ENCODE assay signal across 19 cellular contexts in the genomic region with DNA sequence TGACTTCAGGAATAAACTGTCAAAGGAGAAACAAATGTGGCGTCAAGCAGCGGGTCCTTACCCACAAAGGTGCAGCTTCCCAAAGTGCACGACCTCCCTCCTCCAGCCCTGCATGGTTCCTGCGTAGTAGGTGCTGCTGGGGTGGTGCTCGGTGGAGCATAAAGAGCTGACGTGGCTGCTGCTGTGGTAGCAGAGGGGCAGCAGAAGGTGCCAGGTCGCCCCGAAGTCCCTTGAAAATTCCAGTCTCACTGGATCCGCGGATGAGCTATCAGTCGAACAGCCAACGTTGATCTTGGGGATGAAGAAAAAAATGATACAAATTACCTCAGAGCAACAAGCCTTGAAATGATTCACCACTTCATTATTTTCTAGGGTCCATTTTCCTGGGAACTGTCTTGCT.
DNase-seq lines count a peak whose midpoint lies in the region; ATAC-seq and TF ChIP-seq lines count a peak whose summit lies in the region.
"Had no signal": no experiment of that assay in that cellular context is flagged by ENCODE, and none has a peak within 500 bp of the region (broad histone marks: within the 10 kb centered on the region; RNA-seq: fewer than 3 reads in every experiment).

No MANE protein-coding gene starts in this region.

- H3K36me3 ChIP-seq in IMR-90 (ENCODE audit: control insufficient read depth, insufficient read depth, low read length), result peaks cover 4% of the 10 kb centered on the region
- no peaks in the 10 kb centered on the region for H3K36me3 ChIP-seq in neuronal stem cell (replicated peaks in 1 of 2; ENCODE audit: control insufficient read depth in 2 of 2, insufficient read depth in 2 of 2, low read length in 2 of 2)
- H3K36me3 ChIP-seq in A673 (ENCODE audit: insufficient read depth, low read length, poor library complexity, severe bottlenecking), result no peaks in the 10 kb centered on the region
- no peaks in the 10 kb centered on the region for H3K36me3 ChIP-seq in CD8-positive, alpha-beta memory T cell (ENCODE audit: insufficient read depth, low read length)
- H3K36me3 ChIP-seq: BLaER1 treated with 17β-estradiol and CSF1 and Interleukin-3, amounts not matched to agents 10 nM and 100 nM had no signal

- BruUV-seq in IMR-90 (replicated peaks; lab: Mats Ljungman, UMichigan) (no TSS peak), A673 (replicated peaks; lab: Mats Ljungman, UMichigan) (no TSS peak)

- H3K27me3 ChIP-seq in IMR-90 (ENCODE audit: control insufficient read depth, insufficient read depth, low read length), result no peaks in the 10 kb centered on the region
- H3K27me3 ChIP-seq in neuronal stem cell (ENCODE audit: control insufficient read depth in 3 of 3, insufficient read depth in 3 of 3, low read depth in 1 of 3, low read length in 3 of 3), result no peaks in the 10 kb centered on the region
- peaks cover 64% of the 10 kb centered on the region for H3K27me3 ChIP-seq in A673 (replicated peaks; ENCODE audit: insufficient read depth, low read depth, low read length, poor library complexity)
- H3K27me3 ChIP-seq in CD8-positive, alpha-beta memory T cell (ENCODE audit: insufficient read depth, low read length, poor library complexity, severe bottlenecking), result no peaks in the 10 kb centered on the region
- H3K27me3 ChIP-seq: BLaER1 treated with 17β-estradiol and CSF1 and Interleukin-3, amounts not matched to agents 10 nM and 100 nM had no signal

- H3K56ac ChIP-seq in IMR-90 (ENCODE audit: extremely low read depth, insufficient read depth, low read length), result no peak overlapping the region

- H3K27ac Mint-ChIP-seq in activated naive CD8-positive, alpha-beta T cell treated with anti-CD3 and anti-CD28 coated beads for 36 hours, result peak overlapping the region; percentile 62
- no peak overlapping the region for H3K27ac Mint-ChIP-seq in activated naive CD8-positive, alpha-beta T cell treated with anti-CD3 and anti-CD28 coated beads, Interleukin-2, amount 50 U/mL, for 24 hours
- H3K27ac Mint-ChIP-seq in CD8-positive, alpha-beta memory T cell, result no peak overlapping the region
- H3K27ac Mint-ChIP-seq: B cell; CD8-positive, alpha-beta T cell; GM23338 had no signal

- H2BK20ac ChIP-seq in IMR-90 (ENCODE audit: low read depth, low read length), result no peak overlapping the region

- POLR2A ChIA-PET in IMR-90 (lab: Charles Lee; ENCODE audit: unreplicated experiment), result no interaction called here
- POLR2A ChIA-PET in A673 (lab: Charles Lee; ENCODE audit: low non-redundant PET), result no interaction called here
- POLR2A ChIA-PET in CD8-positive, alpha-beta memory T cell (lab: Charles Lee), result no interaction called here

- H3K18ac ChIP-seq in IMR-90 (ENCODE audit: low read depth, low read length) (no peak overlapping the region), neuronal stem cell (ENCODE audit: low read length) (peak overlapping the region; percentile 59)

- no peak overlapping the region for H3K9ac ChIP-seq in IMR-90 (ENCODE audit: low read depth, low read length)
- H3K9ac ChIP-seq in neuronal stem cell (ENCODE audit: low read depth, low read length, poor library complexity), result no peak overlapping the region
- H3K9ac ChIP-seq: BLaER1 treated with 17β-estradiol and CSF1 and Interleukin-3, amounts not matched to agents 10 nM and 100 nM had no signal

- H3K27me3 Mint-ChIP-seq in activated naive CD8-positive, alpha-beta T cell treated with anti-CD3 and anti-CD28 coated beads for 36 hours, result peaks cover 26% of the 10 kb centered on the region
- H3K27me3 Mint-ChIP-seq in activated naive CD8-positive, alpha-beta T cell treated with anti-CD3 and anti-CD28 coated beads, Interleukin-2, amount 50 U/mL, for 24 hours, result peaks cover 15% of the 10 kb centered on the region
- peaks cover 8 to 33% of the 10 kb centered on the region in 2 donors for H3K27me3 Mint-ChIP-seq in CD8-positive, alpha-beta memory T cell

- H3K14ac ChIP-seq in IMR-90 (replicated peaks; ENCODE audit: low read depth, low read length) (no peak overlapping the region), neuronal stem cell (ENCODE audit: low read length) (peak overlapping the region; percentile 99)

- H3K79me1 ChIP-seq in IMR-90 (ENCODE audit: low read depth in 1 of 2, low read length in 2 of 2), result no peaks in the 10 kb centered on the region
- H3K79me1 ChIP-seq in neuronal stem cell (ENCODE audit: low read depth, low read length), result no peaks in the 10 kb centered on the region

- H3K36me3 Mint-ChIP-seq in activated naive CD8-positive, alpha-beta T cell treated with anti-CD3 and anti-CD28 coated beads for 36 hours, result no peaks in the 10 kb centered on the region
- H3K36me3 Mint-ChIP-seq in activated naive CD8-positive, alpha-beta T cell treated with anti-CD3 and anti-CD28 coated beads, Interleukin-2, amount 50 U/mL, for 24 hours (ENCODE audit: low read depth), result no peaks in the 10 kb centered on the region
- no peaks in the 10 kb centered on the region for H3K36me3 Mint-ChIP-seq in CD8-positive, alpha-beta memory T cell
- H3K36me3 Mint-ChIP-seq: CD8-positive, alpha-beta T cell had no signal

- no peak overlapping the region for H2AK9ac ChIP-seq in IMR-90 (replicated peaks; ENCODE audit: low read depth, low read length, poor library complexity)

- CTCF ChIA-PET in IMR-90 (lab: Yijun Ruan, JAX) (no interaction called here), A673 (lab: Charles Lee) (no interaction called here)
- CTCF ChIA-PET in CD8-positive, alpha-beta memory T cell (lab: Charles Lee), result no interaction called here

- no peak for TF ChIP-seq CTCF in IMR-90 (conservative IDR thresholded peaks at IDR 0.05; ENCODE audit: low read depth, low read length)
- no peak for TF ChIP-seq CTCF in A673 (conservative IDR thresholded peaks at IDR 0.05; ENCODE audit: low read depth, low read length)

- no peaks in the 10 kb centered on the region for H3K9me3 Mint-ChIP-seq in activated naive CD8-positive, alpha-beta T cell treated with anti-CD3 and anti-CD28 coated beads for 36 hours
- H3K9me3 Mint-ChIP-seq in activated naive CD8-positive, alpha-beta T cell treated with anti-CD3 and anti-CD28 coated beads, Interleukin-2, amount 50 U/mL, for 24 hours, result no peaks in the 10 kb centered on the region
- H3K9me3 Mint-ChIP-seq in CD8-positive, alpha-beta memory T cell, result no peaks in the 10 kb centered on the region
- H3K9me3 Mint-ChIP-seq: CD8-positive, alpha-beta T cell; GM23338 had no signal

- H3K9me3 ChIP-seq in IMR-90 (ENCODE audit: control insufficient read depth, insufficient read depth, low read length) (no peaks in the 10 kb centered on the region), neuronal stem cell (replicated peaks in 1 of 2; ENCODE audit: control insufficient read depth in 2 of 2, insufficient read depth in 1 of 2, low read depth in 1 of 2, low read length in 2 of 2) (no peaks in the 10 kb centered on the region), A673 (ENCODE audit: low read depth, low read length, poor library complexity, severe bottlenecking) (no peaks in the 10 kb centered on the region)
- no peaks in the 10 kb centered on the region for H3K9me3 ChIP-seq in CD8-positive, alpha-beta memory T cell (ENCODE audit: low read length)
- H3K9me3 ChIP-seq: A549; BLaER1 treated with 17β-estradiol and CSF1 and Interleukin-3, amounts not matched to agents 10 nM and 100 nM had no signal

- in situ Hi-C loops in IMR-90 (cut with MboI; ENCODE audit: low sequenced_read_pairs), result no loop called here

- no peak overlapping the region for H4K5ac ChIP-seq in IMR-90 (ENCODE audit: low read depth, low read length)

- no peaks in the 10 kb centered on the region for H3K4me1 Mint-ChIP-seq in activated naive CD8-positive, alpha-beta T cell treated with anti-CD3 and anti-CD28 coated beads for 36 hours
- H3K4me1 Mint-ChIP-seq in activated naive CD8-positive, alpha-beta T cell treated with anti-CD3 and anti-CD28 coated beads, Interleukin-2, amount 50 U/mL, for 24 hours, result no peaks in the 10 kb centered on the region
- H3K4me1 Mint-ChIP-seq in CD8-positive, alpha-beta memory T cell, result no peaks in the 10 kb centered on the region
- H3K4me1 Mint-ChIP-seq: B cell, GM23338 had no signal

- peaks cover 2% of the 10 kb centered on the region; the same call in 1 of the 2 replicates for H3K4me1 ChIP-seq in IMR-90 (ENCODE audit: control insufficient read depth, insufficient read depth, low read length)
- no peaks in the 10 kb centered on the region for H3K4me1 ChIP-seq in neuronal stem cell (ENCODE audit: control insufficient read depth in 2 of 2, insufficient read depth in 1 of 2, low read depth in 1 of 2, low read length in 2 of 2)
- H3K4me1 ChIP-seq in A673 (ENCODE audit: insufficient read depth, low read length, poor library complexity, severe bottlenecking), result no peaks in the 10 kb centered on the region
- H3K4me1 ChIP-seq in CD8-positive, alpha-beta memory T cell (ENCODE audit: insufficient read depth, low read length), result no peaks in the 10 kb centered on the region
- H3K4me1 ChIP-seq: A549; BLaER1 treated with 17β-estradiol and CSF1 and Interleukin-3, amounts not matched to agents 10 nM and 100 nM had no signal

- no peak overlapping the region for H3K4ac ChIP-seq in IMR-90 (ENCODE audit: low read depth, low read length)
- no peak overlapping the region for H3K4ac ChIP-seq in neuronal stem cell (ENCODE audit: low read length)

- no peaks in the 10 kb centered on the region for H4K20me1 ChIP-seq in IMR-90 (ENCODE audit: insufficient read depth, low read length)
- H4K20me1 ChIP-seq: BLaER1 treated with 17β-estradiol and CSF1 and Interleukin-3, amounts not matched to agents 10 nM and 100 nM had no signal

- H2AK5ac ChIP-seq in IMR-90 (ENCODE audit: low read depth, low read length) (no peak overlapping the region), neuronal stem cell (ENCODE audit: low read depth, low read length) (no peak overlapping the region)

- peak overlapping the region; percentile 30 for H2BK12ac ChIP-seq in neuronal stem cell (ENCODE audit: low read length)

- H3K4me3 ChIP-seq in IMR-90 (ENCODE audit: insufficient read depth, low read depth, low read length), result no peak overlapping the region
- H3K4me3 ChIP-seq in neuronal stem cell (ENCODE audit: low read length in 2 of 2), result no peak overlapping the region
- no peak overlapping the region for H3K4me3 ChIP-seq in A673 (ENCODE audit: low read depth, low read length, poor library complexity, severe bottlenecking)
- H3K4me3 ChIP-seq in CD8-positive, alpha-beta memory T cell (ENCODE audit: low read length), result no peak overlapping the region
- H3K4me3 ChIP-seq: A549; BLaER1 treated with 17β-estradiol and CSF1 and Interleukin-3, amounts not matched to agents 10 nM and 100 nM; GM23338 had no signal

- no peak for DNase-seq in activated naive CD8-positive, alpha-beta T cell treated with anti-CD3 and anti-CD28 coated beads for 36 hours
- no peak for DNase-seq in activated naive CD8-positive, alpha-beta T cell treated with anti-CD3 and anti-CD28 coated beads, Interleukin-2, amount 50 U/mL, for 24 hours
- DNase-seq in IMR-90 (peak; percentile 25), kidney glomerular epithelial cell (lab: John Stamatoyannopoulos, UW) (peak; percentile 7), neuronal stem cell (ENCODE audit: low spot score) (no peak), A673 (ENCODE audit: low spot score) (no peak)
- no peak for DNase-seq in CD8-positive, alpha-beta memory T cell
- DNase-seq: CD8-positive, alpha-beta T cell; COR-L47; DMS 273 treated with DMSO at 0.1 percent for 48 hours; DMS53; DND-41; HCEC 1CT had no signal

- H3K4me2 ChIP-seq in IMR-90 (ENCODE audit: low read depth, low read length) (no peak overlapping the region), neuronal stem cell (ENCODE audit: insufficient read depth, low read length, poor library complexity, severe bottlenecking) (no peak overlapping the region)
- H3K4me2 ChIP-seq: A549; BLaER1 treated with 17β-estradiol and CSF1 and Interleukin-3, amounts not matched to agents 10 nM and 100 nM; GM23338 had no signal

- H2BK120ac ChIP-seq in IMR-90 (ENCODE audit: low read depth, low read length) (no peak overlapping the region), neuronal stem cell (ENCODE audit: low read depth, low read length) (no peak overlapping the region)

- no peak overlapping the region for H2AFZ ChIP-seq in IMR-90 (replicated peaks; ENCODE audit: low read length, poor library complexity)
- no peak overlapping the region for H2AFZ ChIP-seq in neuronal stem cell (ENCODE audit: low read length)
- H2AFZ ChIP-seq: GM23338 had no signal

- H2BK15ac ChIP-seq in IMR-90 (ENCODE audit: low read depth, low read length) (no peak overlapping the region), neuronal stem cell (ENCODE audit: low read length) (no peak overlapping the region)

- ATAC-seq in activated naive CD8-positive, alpha-beta T cell treated with anti-CD3 and anti-CD28 coated beads, Interleukin-2, amount 50 U/mL, for 24 hours, result no peak
- ATAC-seq in IMR-90 (ENCODE audit: low read depth) (no peak), HG02759 (IDR thresholded peaks at IDR 0.05; ENCODE audit: unreplicated experiment) (no peak)
- ATAC-seq: A549; CD8-positive, alpha-beta T cell; GM23338 had no signal

- H3K4me3 Mint-ChIP-seq in activated naive CD8-positive, alpha-beta T cell treated with anti-CD3 and anti-CD28 coated beads for 36 hours, result no peak overlapping the region
- no peak overlapping the region for H3K4me3 Mint-ChIP-seq in activated naive CD8-positive, alpha-beta T cell treated with anti-CD3 and anti-CD28 coated beads, Interleukin-2, amount 50 U/mL, for 24 hours
- H3K4me3 Mint-ChIP-seq in CD8-positive, alpha-beta memory T cell, result no peak overlapping the region
- H3K4me3 Mint-ChIP-seq: B cell; CD8-positive, alpha-beta T cell; GM23338 had no signal

- dilution Hi-C loops in IMR-90 (cut with HindIII; ENCODE audit: low sequenced_read_pairs, unreplicated experiment), result no loop called here

- H3K27ac ChIP-seq in IMR-90 (ENCODE audit: insufficient read depth, low read length) (no peak overlapping the region), neuronal stem cell (replicated peaks; ENCODE audit: low read length) (no peak overlapping the region), A673 (ENCODE audit: low read depth, low read length, poor library complexity, severe bottlenecking) (no peak overlapping the region)
- no peak overlapping the region for H3K27ac ChIP-seq in CD8-positive, alpha-beta memory T cell (ENCODE audit: low read depth, low read length)
- H3K27ac ChIP-seq: 22Rv1; A549; BLaER1 treated with 17β-estradiol and CSF1 and Interleukin-3, amounts not matched to agents 10 nM and 100 nM had no signal

- intact Hi-C loops in IMR-90 (cut with micrococcal nuclease), result no loop called here
- intact Hi-C loops in A673 (cut with micrococcal nuclease; ENCODE audit: unreplicated experiment), result no loop called here

- no peak overlapping the region for H3K23ac ChIP-seq in IMR-90 (ENCODE audit: low read depth, low read length)
- H3K23ac ChIP-seq in neuronal stem cell (ENCODE audit: low read depth, low read length, poor library complexity), result no peak overlapping the region

- no peak overlapping the region for H4K91ac ChIP-seq in IMR-90 (ENCODE audit: insufficient read depth, low read depth, low read length)
- H4K91ac ChIP-seq in neuronal stem cell (ENCODE audit: low read depth, low read length, poor library complexity), result no peak overlapping the region

- WGBS in IMR-90 (ENCODE audit: extremely low coverage in 2 of 2, insufficient read length in 1 of 2), 2 experiments, result 100% methylated on average over 2 of the region's 12 CpGs; no CpG with 5 or more reads in 1 of the 2 experiments
- WGBS in neuronal stem cell (ENCODE audit: extremely low coverage in 2 of 2, insufficient read length in 2 of 2, insufficient replicate concordance in 1 of 2), 2 donors, result no CpG with 5 or more reads among the region's 12 CpGs

- H4K8ac ChIP-seq in IMR-90 (ENCODE audit: low read depth in 2 of 2, low read length in 2 of 2) (no peak overlapping the region), neuronal stem cell (ENCODE audit: low read depth, low read length) (no peak overlapping the region)

- H2BK5ac ChIP-seq in IMR-90 (ENCODE audit: low read depth, low read length, poor library complexity, severe bottlenecking), result no peak overlapping the region
- no peak overlapping the region for H2BK5ac ChIP-seq in neuronal stem cell (ENCODE audit: low read length)

- no peaks in the 10 kb centered on the region for H3K9me1 ChIP-seq in IMR-90 (ENCODE audit: insufficient read depth, low read length)

- no peak for TF ChIP-seq POLR2A in IMR-90 (IDR thresholded peaks at IDR 0.05; ENCODE audit: low read depth, low read length)

- no peak for TF ChIP-seq RAD21 in IMR-90 (IDR thresholded peaks at IDR 0.05; ENCODE audit: low read length)

Comparison
In these comparisons a context has a peak if more than half of its experiments do, and no peak if none do; other contexts are left out.
1. DNase-seq: peak in IMR-90 (single experiment) and kidney glomerular epithelial cell (single experiment); none in activated naive CD8-positive, alpha-beta T cell treated with anti-CD3 and anti-CD28 coated beads for 36 hours (single experiment), activated naive CD8-positive, alpha-beta T cell treated with anti-CD3 and anti-CD28 coated beads, Interleukin-2, amount 50 U/mL, for 24 hours (single experiment), neuronal stem cell (single experiment), A673 (single experiment) and CD8-positive, alpha-beta memory T cell (0 of 5).